ENCODE assay signal across 32 cellular contexts in the genomic region with DNA sequence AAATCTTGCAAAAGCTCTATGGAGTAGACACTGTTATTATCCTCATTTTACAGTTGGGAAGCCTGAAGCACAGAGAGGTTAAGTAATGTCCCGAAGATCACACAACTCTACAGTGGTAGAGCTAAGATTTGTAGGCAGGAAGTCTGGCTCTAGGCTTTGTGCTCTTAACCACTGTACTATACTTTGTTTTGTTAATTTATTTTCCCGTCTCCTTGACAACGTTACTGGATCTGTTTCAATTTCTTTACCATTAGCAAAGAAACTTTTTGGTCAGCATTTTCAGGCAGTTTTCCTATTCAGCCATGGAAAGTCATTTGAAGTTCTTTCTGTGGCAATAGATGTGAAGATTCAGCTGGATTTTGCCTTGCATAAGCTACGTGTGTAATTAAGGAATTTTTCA. TPM values are rescaled to one million over a fixed set of nuclear protein-coding genes. Genes with fewer than 3 reads are reported as not detected.
DNase-seq lines count a peak whose midpoint lies in the region; ATAC-seq and TF ChIP-seq lines count a peak whose summit lies in the region.
"Had no signal": no experiment of that assay in that cellular context is flagged by ENCODE, and none has a peak within 500 bp of the region (broad histone marks: within the 10 kb centered on the region; RNA-seq: fewer than 3 reads in every experiment).

No MANE protein-coding gene starts in this region.

- H3K27me3 ChIP-seq in mesendoderm (ENCODE audit: insufficient read depth, low read length, poor library complexity), result no peaks in the 10 kb centered on the region
- H3K27me3 ChIP-seq: stomach, transverse colon had no signal

- peaks cover 25% of the 10 kb centered on the region for H3K4me1 Mint-ChIP-seq in WTC11
- H3K4me1 Mint-ChIP-seq: activated naive CD8-positive, alpha-beta T cell treated with anti-CD3 and anti-CD28 coated beads, Interleukin-2, amount 10 ng/mL, durations not matched to agents 7 days and 5 days; CD4-positive, alpha-beta memory T cell had no signal

- no peak overlapping the region for H4K8ac ChIP-seq in mesendoderm (ENCODE audit: low read depth, low read length)

- POLR2A ChIA-PET in WTC11 (lab: Charles Lee), result no interaction called here

- H3K79me2 ChIP-seq in mesendoderm (ENCODE audit: control insufficient read depth, insufficient read depth, low read length), result no peaks in the 10 kb centered on the region

- no peak overlapping the region for H4K5ac ChIP-seq in mesendoderm (ENCODE audit: low read length)

- H3K4me2 ChIP-seq in mesendoderm (ENCODE audit: low read length), result no peak overlapping the region
- H3K4me2 ChIP-seq: SK-N-SH had no signal

- no peaks in the 10 kb centered on the region for H3K36me3 ChIP-seq in mesendoderm (ENCODE audit: control insufficient read depth, insufficient read depth, low read length)
- H3K36me3 ChIP-seq: HAP-1, stomach, transverse colon had no signal

- H2BK120ac ChIP-seq in mesendoderm (ENCODE audit: low read depth, low read length), result no peak overlapping the region

- no peak overlapping the region for H3K56ac ChIP-seq in mesendoderm (ENCODE audit: low read length)

- H3K36me3 Mint-ChIP-seq in WTC11, result no peaks in the 10 kb centered on the region; the same call in 1 of the 2 replicates
- H3K36me3 Mint-ChIP-seq: activated naive CD8-positive, alpha-beta T cell treated with anti-CD3 and anti-CD28 coated beads, Interleukin-2, amount 10 ng/mL, durations not matched to agents 7 days and 5 days; CD4-positive, alpha-beta memory T cell had no signal

- H3K4me3 Mint-ChIP-seq in WTC11, result no peak overlapping the region
- H3K4me3 Mint-ChIP-seq: activated naive CD8-positive, alpha-beta T cell treated with anti-CD3 and anti-CD28 coated beads, Interleukin-2, amount 10 ng/mL, durations not matched to agents 7 days and 5 days; CD4-positive, alpha-beta memory T cell had no signal

- no peak overlapping the region for H2BK5ac ChIP-seq in mesendoderm (ENCODE audit: low read length)

- no peak overlapping the region for H3K9ac ChIP-seq in mesendoderm (ENCODE audit: low read length)
- H3K9ac ChIP-seq: SK-N-SH had no signal

- H3K4ac ChIP-seq in mesendoderm (ENCODE audit: low read depth, low read length), result no peak overlapping the region

- no peak overlapping the region for H3K27ac ChIP-seq in mesendoderm (ENCODE audit: low read depth, low read length)
- H3K27ac ChIP-seq: dorsolateral prefrontal cortex, stomach, transverse colon, VCaP had no signal

- H3K27ac Mint-ChIP-seq in WTC11, result no peak overlapping the region; the same call in 1 of the 2 replicates
- H3K27ac Mint-ChIP-seq: activated naive CD8-positive, alpha-beta T cell treated with anti-CD3 and anti-CD28 coated beads, Interleukin-2, amount 10 ng/mL, durations not matched to agents 7 days and 5 days; CD4-positive, alpha-beta memory T cell had no signal

- H3K4me3 ChIP-seq in mesendoderm (ENCODE audit: low read length), result no peak overlapping the region
- H3K4me3 ChIP-seq: dorsolateral prefrontal cortex, HAP-1, stomach, transverse colon had no signal

- peaks cover 9% of the 10 kb centered on the region for H3K4me1 ChIP-seq in mesendoderm (ENCODE audit: control insufficient read depth, low read depth, low read length)
- H3K4me1 ChIP-seq: stomach, transverse colon had no signal

- H3K79me1 ChIP-seq in mesendoderm (ENCODE audit: low read length), result no peaks in the 10 kb centered on the region

- H3K18ac ChIP-seq in mesendoderm (ENCODE audit: low read length), result no peak overlapping the region

- no peak overlapping the region for H2AK5ac ChIP-seq in mesendoderm (ENCODE audit: low read length)

- DNase-seq in NCI-H1105 treated with DMSO at 0.1 percent for 48 hours (lab: John Stamatoyannopoulos, UW) (peak; percentile 23), NCI-H1105 (lab: John Stamatoyannopoulos, UW) (no peak), LHCN-M2 (ENCODE audit: low read depth) (peak; percentile 12), WTC11 (ENCODE audit: low spot score) (no peak), mesendoderm (peak; percentile 22), activated gamma-delta T cell treated with Interleukin-2 at 50 U/mL for 16 hours (no peak), DMS 273 treated with DMSO at 0.1 percent for 48 hours (lab: John Stamatoyannopoulos, UW) (no peak), inferior parietal cortex (ENCODE audit: extremely low spot score) (no peak)
- DNase-seq: 8988T; activated CD8-positive, alpha-beta memory T cell treated with anti-CD3 and anti-CD28 coated beads, Interleukin-2, amount 50 U/mL, for 4 hours; activated naive CD8-positive, alpha-beta T cell treated with anti-CD3 and anti-CD28 coated beads, Interleukin-2, amount 10 ng/mL, durations not matched to agents 7 days and 5 days; CD4-positive, alpha-beta memory T cell; DMS153; dorsolateral prefrontal cortex; mammary epithelial cell; NCI-H1417; NCI-H524; occipital lobe; SK-N-SH; stimulated activated CD8-positive, alpha-beta memory T cell treated with anti-CD3 and anti-CD28 coated beads, Interleukin-4, amount 100 ng/mL, for 48 hours; stomach; transverse colon had no signal

- H2BK15ac ChIP-seq in mesendoderm (replicated peaks; ENCODE audit: low read depth), result no peak overlapping the region

- no peak for TF ChIP-seq CTCF in WTC11 (IDR thresholded peaks at IDR 0.05)

- ATAC-seq in WTC11, result peak; percentile 71
- ATAC-seq: HepG2 had no signal

- no peaks in the 10 kb centered on the region for H3K27me3 Mint-ChIP-seq in WTC11 (ENCODE audit: low read depth)
- H3K27me3 Mint-ChIP-seq: activated naive CD8-positive, alpha-beta T cell treated with anti-CD3 and anti-CD28 coated beads, Interleukin-2, amount 10 ng/mL, durations not matched to agents 7 days and 5 days had no signal

- H3K23ac ChIP-seq in mesendoderm (ENCODE audit: low read length), result no peak overlapping the region

- H3K9me3 Mint-ChIP-seq in WTC11, result peaks cover 11% of the 10 kb centered on the region; the same call in 1 of the 2 replicates
- H3K9me3 Mint-ChIP-seq: activated naive CD8-positive, alpha-beta T cell treated with anti-CD3 and anti-CD28 coated beads, Interleukin-2, amount 10 ng/mL, durations not matched to agents 7 days and 5 days had no signal

- no CpG with 5 or more reads among the region's 4 CpGs for WGBS in mesendoderm (ENCODE audit: extremely low coverage, insufficient coverage, low lambda C conversion rate)

- CTCF ChIA-PET in WTC11 (lab: Charles Lee), result no interaction called here

TF ChIP-seq in WTC11, 78 proteins besides CTCF, POLR2A, EP300 and RAD21 (continues in another document):
- TF ChIP-seq PRRX2 (CRISPR knock-in tag; IDR thresholded peaks at IDR 0.05) (no peak), FOXK1 (CRISPR knock-in tag; IDR thresholded peaks at IDR 0.05) (no peak), GABPB1 (CRISPR knock-in tag; IDR thresholded peaks at IDR 0.05) (no peak), ZNF396 (CRISPR knock-in tag; IDR thresholded peaks at IDR 0.05; ENCODE audit: borderline replicate concordance) (no peak), GTF2I (CRISPR knock-in tag; conservative IDR thresholded peaks at IDR 0.05) (no peak), TP53 (CRISPR knock-in tag; IDR thresholded peaks at IDR 0.05) (no peak), ZNF219 (CRISPR knock-in tag; IDR thresholded peaks at IDR 0.05; ENCODE audit: borderline replicate concordance) (no peak), TEAD4 (CRISPR knock-in tag; IDR thresholded peaks at IDR 0.05) (no peak), GRHL2 (CRISPR knock-in tag; IDR thresholded peaks at IDR 0.05; ENCODE audit: insufficient replicate concordance, severe bottlenecking) (no peak), ZNF232 (CRISPR knock-in tag; IDR thresholded peaks at IDR 0.05) (no peak), EMX1 (CRISPR knock-in tag; IDR thresholded peaks at IDR 0.05) (no peak)
- TF ChIP-seq, protein P1, sequence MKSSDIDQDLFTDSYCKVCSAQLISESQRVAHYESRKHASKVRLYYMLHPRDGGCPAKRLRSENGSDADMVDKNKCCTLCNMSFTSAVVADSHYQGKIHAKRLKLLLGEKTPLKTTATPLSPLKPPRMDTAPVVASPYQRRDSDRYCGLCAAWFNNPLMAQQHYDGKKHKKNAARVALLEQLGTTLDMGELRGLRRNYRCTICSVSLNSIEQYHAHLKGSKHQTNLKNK (CRISPR knock-in tag; IDR thresholded peaks at IDR 0.05), result no peak
- TF ChIP-seq, protein P2, sequence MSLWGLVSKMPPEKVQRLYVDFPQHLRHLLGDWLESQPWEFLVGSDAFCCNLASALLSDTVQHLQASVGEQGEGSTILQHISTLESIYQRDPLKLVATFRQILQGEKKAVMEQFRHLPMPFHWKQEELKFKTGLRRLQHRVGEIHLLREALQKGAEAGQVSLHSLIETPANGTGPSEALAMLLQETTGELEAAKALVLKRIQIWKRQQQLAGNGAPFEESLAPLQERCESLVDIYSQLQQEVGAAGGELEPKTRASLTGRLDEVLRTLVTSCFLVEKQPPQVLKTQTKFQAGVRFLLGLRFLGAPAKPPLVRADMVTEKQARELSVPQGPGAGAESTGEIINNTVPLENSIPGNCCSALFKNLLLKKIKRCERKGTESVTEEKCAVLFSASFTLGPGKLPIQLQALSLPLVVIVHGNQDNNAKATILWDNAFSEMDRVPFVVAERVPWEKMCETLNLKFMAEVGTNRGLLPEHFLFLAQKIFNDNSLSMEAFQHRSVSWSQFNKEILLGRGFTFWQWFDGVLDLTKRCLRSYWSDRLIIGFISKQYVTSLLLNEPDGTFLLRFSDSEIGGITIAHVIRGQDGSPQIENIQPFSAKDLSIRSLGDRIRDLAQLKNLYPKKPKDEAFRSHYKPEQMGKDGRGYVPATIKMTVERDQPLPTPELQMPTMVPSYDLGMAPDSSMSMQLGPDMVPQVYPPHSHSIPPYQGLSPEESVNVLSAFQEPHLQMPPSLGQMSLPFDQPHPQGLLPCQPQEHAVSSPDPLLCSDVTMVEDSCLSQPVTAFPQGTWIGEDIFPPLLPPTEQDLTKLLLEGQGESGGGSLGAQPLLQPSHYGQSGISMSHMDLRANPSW (CRISPR knock-in tag; conservative IDR thresholded peaks at IDR 0.05; ENCODE audit: low read depth), result no peak
- TF ChIP-seq, protein P3, sequence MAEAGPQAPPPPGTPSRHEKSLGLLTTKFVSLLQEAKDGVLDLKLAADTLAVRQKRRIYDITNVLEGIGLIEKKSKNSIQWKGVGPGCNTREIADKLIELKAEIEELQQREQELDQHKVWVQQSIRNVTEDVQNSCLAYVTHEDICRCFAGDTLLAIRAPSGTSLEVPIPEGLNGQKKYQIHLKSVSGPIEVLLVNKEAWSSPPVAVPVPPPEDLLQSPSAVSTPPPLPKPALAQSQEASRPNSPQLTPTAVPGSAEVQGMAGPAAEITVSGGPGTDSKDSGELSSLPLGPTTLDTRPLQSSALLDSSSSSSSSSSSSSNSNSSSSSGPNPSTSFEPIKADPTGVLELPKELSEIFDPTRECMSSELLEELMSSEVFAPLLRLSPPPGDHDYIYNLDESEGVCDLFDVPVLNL (CRISPR knock-in tag; IDR thresholded peaks at IDR 0.05; ENCODE audit: borderline replicate concordance, low read depth), result no peak

RNA-seq across cellular contexts. Expression of a gene that starts 51.7 kb away (rescaled TPM):
- total RNA-seq in LHCN-M2 (2014; rRNA removed) (not detected in 2 replicates), WTC11 (2021) (not detected in 3 replicates)
- not detected for polyA plus RNA-seq in LHCN-M2 (2012)
- polyA plus RNA-seq in mesendoderm (2013, experiment 1 of 2), result not detected
- polyA plus RNA-seq in mesendoderm (2013, experiment 2 of 2), result not detected
- total RNA-seq: activated naive CD8-positive, alpha-beta T cell treated with anti-CD3 and anti-CD28 coated beads, Interleukin-2, amount 10 ng/mL, durations not matched to agents 7 days and 5 days; astrocyte; CD4-positive, alpha-beta memory T cell; endothelial cell of umbilical vein; HepG2; mammary epithelial cell; myocyte; occipital lobe; pulmonary artery endothelial cell; RPMI7951; skeletal muscle tissue; stomach; T-helper 2 cell treated with Interferon-gamma antibody and Interleukin-4, amounts not matched to agents 100 ng/mL and 5 ng/mL, for 36 hours; transverse colon had no signal
- polyA plus RNA-seq: CD4-positive, alpha-beta memory T cell; endothelial cell of umbilical vein; HepG2; mammary epithelial cell; SK-N-SH; stomach had no signal

Comparison
In these comparisons a context has a peak if more than half of its experiments do, and no peak if none do; other contexts are left out.
1. DNase-seq: peak in NCI-H1105 treated with DMSO at 0.1 percent for 48 hours (single experiment), LHCN-M2 (single experiment) and mesendoderm (single experiment); none in NCI-H1105 (single experiment), WTC11 (single experiment), activated gamma-delta T cell treated with Interleukin-2 at 50 U/mL for 16 hours (single experiment), DMS 273 treated with DMSO at 0.1 percent for 48 hours (single experiment) and inferior parietal cortex (single experiment).